ENCODE assay signal across 1 cellular context in the genomic region with DNA sequence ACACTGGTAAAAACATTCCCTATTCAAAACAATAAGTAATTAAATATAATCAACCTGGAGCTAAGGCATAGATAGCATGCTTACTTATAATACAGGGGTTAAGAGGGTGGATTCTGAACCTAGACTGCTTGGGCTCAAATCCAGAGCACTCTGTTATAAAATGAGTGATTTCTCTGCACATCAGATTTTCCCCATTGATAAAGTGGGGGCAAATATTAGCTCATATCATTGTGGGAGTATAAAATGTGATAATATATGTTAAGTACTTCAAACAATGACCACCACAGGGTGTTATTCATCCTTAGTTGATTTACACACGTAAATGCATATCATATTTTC.
TF ChIP-seq lines count a peak whose summit lies in the region.

No MANE protein-coding gene starts in this region.

TF ChIP-seq in GM23338, 12 proteins besides CTCF, POLR2A, EP300 and RAD21 (continued from another document):
- TF ChIP-seq, protein P1, sequence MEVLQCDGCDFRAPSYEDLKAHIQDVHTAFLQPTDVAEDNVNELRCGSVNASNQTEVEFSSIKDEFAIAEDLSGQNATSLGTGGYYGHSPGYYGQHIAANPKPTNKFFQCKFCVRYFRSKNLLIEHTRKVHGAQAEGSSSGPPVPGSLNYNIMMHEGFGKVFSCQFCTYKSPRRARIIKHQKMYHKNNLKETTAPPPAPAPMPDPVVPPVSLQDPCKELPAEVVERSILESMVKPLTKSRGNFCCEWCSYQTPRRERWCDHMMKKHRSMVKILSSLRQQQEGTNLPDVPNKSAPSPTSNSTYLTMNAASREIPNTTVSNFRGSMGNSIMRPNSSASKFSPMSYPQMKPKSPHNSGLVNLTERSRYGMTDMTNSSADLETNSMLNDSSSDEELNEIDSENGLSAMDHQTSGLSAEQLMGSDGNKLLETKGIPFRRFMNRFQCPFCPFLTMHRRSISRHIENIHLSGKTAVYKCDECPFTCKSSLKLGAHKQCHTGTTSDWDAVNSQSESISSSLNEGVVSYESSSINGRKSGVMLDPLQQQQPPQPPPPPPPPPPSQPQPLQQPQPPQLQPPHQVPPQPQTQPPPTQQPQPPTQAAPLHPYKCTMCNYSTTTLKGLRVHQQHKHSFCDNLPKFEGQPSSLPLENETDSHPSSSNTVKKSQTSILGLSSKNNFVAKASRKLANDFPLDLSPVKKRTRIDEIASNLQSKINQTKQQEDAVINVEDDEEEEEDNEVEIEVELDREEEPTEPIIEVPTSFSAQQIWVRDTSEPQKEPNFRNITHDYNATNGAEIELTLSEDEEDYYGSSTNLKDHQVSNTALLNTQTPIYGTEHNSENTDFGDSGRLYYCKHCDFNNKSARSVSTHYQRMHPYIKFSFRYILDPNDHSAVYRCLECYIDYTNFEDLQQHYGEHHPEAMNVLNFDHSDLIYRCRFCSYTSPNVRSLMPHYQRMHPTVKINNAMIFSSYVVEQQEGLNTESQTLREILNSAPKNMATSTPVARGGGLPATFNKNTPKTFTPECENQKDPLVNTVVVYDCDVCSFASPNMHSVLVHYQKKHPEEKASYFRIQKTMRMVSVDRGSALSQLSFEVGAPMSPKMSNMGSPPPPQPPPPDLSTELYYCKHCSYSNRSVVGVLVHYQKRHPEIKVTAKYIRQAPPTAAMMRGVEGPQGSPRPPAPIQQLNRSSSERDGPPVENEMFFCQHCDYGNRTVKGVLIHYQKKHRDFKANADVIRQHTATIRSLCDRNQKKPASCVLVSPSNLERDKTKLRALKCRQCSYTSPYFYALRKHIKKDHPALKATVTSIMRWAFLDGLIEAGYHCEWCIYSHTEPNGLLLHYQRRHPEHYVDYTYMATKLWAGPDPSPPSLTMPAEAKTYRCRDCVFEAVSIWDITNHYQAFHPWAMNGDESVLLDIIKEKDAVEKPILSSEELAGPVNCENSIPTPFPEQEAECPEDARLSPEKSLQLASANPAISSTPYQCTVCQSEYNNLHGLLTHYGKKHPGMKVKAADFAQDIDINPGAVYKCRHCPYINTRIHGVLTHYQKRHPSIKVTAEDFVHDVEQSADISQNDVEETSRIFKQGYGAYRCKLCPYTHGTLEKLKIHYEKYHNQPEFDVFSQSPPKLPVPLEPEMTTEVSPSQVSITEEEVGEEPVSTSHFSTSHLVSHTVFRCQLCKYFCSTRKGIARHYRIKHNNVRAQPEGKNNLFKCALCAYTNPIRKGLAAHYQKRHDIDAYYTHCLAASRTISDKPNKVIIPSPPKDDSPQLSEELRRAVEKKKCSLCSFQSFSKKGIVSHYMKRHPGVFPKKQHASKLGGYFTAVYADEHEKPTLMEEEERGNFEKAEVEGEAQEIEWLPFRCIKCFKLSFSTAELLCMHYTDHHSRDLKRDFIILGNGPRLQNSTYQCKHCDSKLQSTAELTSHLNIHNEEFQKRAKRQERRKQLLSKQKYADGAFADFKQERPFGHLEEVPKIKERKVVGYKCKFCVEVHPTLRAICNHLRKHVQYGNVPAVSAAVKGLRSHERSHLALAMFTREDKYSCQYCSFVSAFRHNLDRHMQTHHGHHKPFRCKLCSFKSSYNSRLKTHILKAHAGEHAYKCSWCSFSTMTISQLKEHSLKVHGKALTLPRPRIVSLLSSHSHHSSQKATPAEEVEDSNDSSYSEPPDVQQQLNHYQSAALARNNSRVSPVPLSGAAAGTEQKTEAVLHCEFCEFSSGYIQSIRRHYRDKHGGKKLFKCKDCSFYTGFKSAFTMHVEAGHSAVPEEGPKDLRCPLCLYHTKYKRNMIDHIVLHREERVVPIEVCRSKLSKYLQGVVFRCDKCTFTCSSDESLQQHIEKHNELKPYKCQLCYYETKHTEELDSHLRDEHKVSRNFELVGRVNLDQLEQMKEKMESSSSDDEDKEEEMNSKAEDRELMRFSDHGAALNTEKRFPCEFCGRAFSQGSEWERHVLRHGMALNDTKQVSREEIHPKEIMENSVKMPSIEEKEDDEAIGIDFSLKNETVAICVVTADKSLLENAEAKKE (CRISPR knock-in tag; IDR thresholded peaks at IDR 0.05) = no peak
- TF ChIP-seq EZH2 (IDR thresholded peaks at IDR 0.05; ENCODE audit: low read depth, unreplicated experiment) = no peak
